8 cellular contexts compared by ENCODE assay signal in the genomic region with DNA sequence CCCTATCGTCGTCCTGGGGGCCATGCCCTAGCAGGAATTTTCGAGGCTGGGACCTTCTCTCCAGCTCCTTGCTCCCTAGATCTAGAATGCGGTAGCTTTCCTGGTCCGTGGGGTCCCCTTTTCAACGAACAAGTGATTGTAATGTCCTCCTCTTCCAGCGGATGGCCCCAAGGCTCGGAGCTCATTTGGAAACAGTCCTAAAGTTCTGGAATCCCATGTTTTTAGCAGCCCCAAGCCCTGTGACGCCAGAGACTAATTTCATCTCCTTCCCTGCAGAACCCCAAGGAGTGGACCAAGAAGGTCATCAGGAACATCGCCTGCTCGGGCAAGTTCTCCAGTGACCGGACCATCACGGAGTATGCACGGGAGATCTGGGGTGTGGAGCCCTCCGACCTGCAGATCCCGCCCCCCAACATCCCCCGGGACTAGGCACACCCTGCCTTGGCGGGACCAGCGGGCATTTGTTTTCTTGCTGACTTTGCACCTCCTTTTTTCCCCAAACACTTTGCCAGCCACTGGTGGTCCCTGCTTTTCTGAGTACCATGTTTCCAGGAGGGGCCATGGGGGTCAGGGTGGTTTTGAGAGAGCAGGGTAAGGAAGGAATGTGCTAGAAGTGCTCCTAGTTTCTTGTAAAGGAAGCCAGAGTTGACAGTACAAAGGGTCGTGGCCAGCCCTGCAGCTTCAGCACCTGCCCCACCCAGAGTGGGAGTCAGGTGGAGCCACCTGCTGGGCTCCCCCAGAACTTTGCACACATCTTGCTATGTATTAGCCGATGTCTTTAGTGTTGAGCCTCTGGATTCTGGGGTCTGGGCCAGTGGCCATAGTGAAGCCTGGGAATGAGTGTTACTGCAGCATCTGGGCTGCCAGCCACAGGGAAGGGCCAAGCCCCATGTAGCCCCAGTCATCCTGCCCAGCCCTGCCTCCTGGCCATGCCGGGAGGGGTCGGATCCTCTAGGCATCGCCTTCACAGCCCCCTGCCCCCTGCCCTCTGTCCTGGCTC. TPM values are rescaled to one million over a fixed set of nuclear protein-coding genes. Genes with fewer than 3 reads are reported as not detected.
DNase-seq lines count a peak whose midpoint lies in the region; ATAC-seq and TF ChIP-seq lines count a peak whose summit lies in the region.

No MANE protein-coding gene starts in this region.

- H3K4me1 Mint-ChIP-seq in endodermal cell = peaks cover 11% of the 10 kb centered on the region
- peaks cover 10% of the 10 kb centered on the region for H3K4me1 Mint-ChIP-seq in nephron

- H3K9me3 Mint-ChIP-seq in endodermal cell = no peaks in the 10 kb centered on the region
- no peaks in the 10 kb centered on the region for H3K9me3 Mint-ChIP-seq in nephron

- H3K36me3 ChIP-seq in endodermal cell (ENCODE audit: control insufficient read depth, insufficient read depth, low read length) = peaks cover 28% of the 10 kb centered on the region

- H3K4me1 ChIP-seq in endodermal cell (ENCODE audit: control insufficient read depth, insufficient read depth, low read length) = peaks cover 9% of the 10 kb centered on the region

- H3K9me3 ChIP-seq in endodermal cell (ENCODE audit: control insufficient read depth, low read length) = no peaks in the 10 kb centered on the region

- no peak overlapping the region for H3K4me3 ChIP-seq in endodermal cell (ENCODE audit: low read length)

- H3K27me3 Mint-ChIP-seq in endodermal cell (ENCODE audit: insufficient read depth) (no peaks in the 10 kb centered on the region), nephron (ENCODE audit: low read depth) (no peaks in the 10 kb centered on the region)

- H3K36me3 Mint-ChIP-seq in endodermal cell (ENCODE audit: low read depth) (peaks cover 31% of the 10 kb centered on the region), nephron (ENCODE audit: low read depth) (peaks cover 14% of the 10 kb centered on the region)

- DNase-seq in activated T-cell treated with anti-CD3 and anti-CD28 coated beads for 48 hours (ENCODE audit: low read depth) (peak; percentile 18), activated T-cell treated with anti-CD3 and anti-CD28 coated beads for 4 hours (no peak), SHP77 (lab: John Stamatoyannopoulos, UW) (peak; percentile 46 to 51), endodermal cell (peak; percentile 62)

- peak overlapping the region; percentile 44 for H3K27ac ChIP-seq in endodermal cell (ENCODE audit: low read depth, low read length)

- H3K27me3 ChIP-seq in endodermal cell (ENCODE audit: control insufficient read depth, insufficient read depth, low read length, poor library complexity, severe bottlenecking) = no peaks in the 10 kb centered on the region

- H3K9ac ChIP-seq in endodermal cell (ENCODE audit: extremely low read depth, low read length, poor library complexity, severe bottlenecking) = no peak overlapping the region

- H3K4me3 Mint-ChIP-seq in endodermal cell (no peak overlapping the region), nephron (no peak overlapping the region)

- H3K27ac Mint-ChIP-seq in endodermal cell (no peak overlapping the region), nephron (peak overlapping the region in 1 of 3 experiments; percentile 13)

- 94 to 97% methylated on average over 21 to 24 of the region's 24 CpGs for WGBS in endodermal cell (ENCODE audit: insufficient coverage in 1 of 2, insufficient read length in 1 of 2), 2 experiments

- ATAC-seq in HG02571 (IDR thresholded peaks at IDR 0.05; ENCODE audit: unreplicated experiment) = peak; percentile 27
- ATAC-seq in GM21576 (IDR thresholded peaks at IDR 0.05; ENCODE audit: unreplicated experiment) = no peak
- ATAC-seq in HG02970 (IDR thresholded peaks at IDR 0.05; ENCODE audit: low FRiP score, unreplicated experiment) = no peak

- TF ChIP-seq CTCF in endodermal cell (conservative IDR thresholded peaks at IDR 0.05) = peak; percentile 66
- TF ChIP-seq CTCF in nephron (IDR thresholded peaks at IDR 0.05; ENCODE audit: unreplicated experiment in 3 of 3) = peak in 2 of 3 experiments; percentile 6 to 23

RNA-seq across cellular contexts. Expression of gene PYGB, which starts 48.5 kb away (rescaled TPM):
- 10 to 100 TPM; 59.3 to 66.8 TPM for total RNA-seq in endodermal cell
- 48.4 TPM for polyA plus RNA-seq in endodermal cell (2013, experiment 1 of 2)
- 48.7 TPM for polyA plus RNA-seq in endodermal cell (2013, experiment 2 of 2)
